ENCODE assay signal across 19 cellular contexts in genomic region chr22:44642096-44642644, GRCh38.
"Had no signal": no experiment of that assay in that cellular context is flagged by ENCODE, and none has a peak within 500 bp of the region (broad histone marks: within the 10 kb centered on the region; RNA-seq: fewer than 3 reads in every experiment).

No MANE protein-coding gene starts in this region.

- H3K4me1 ChIP-seq: upper lobe of left lung, uterus had no signal

- H3K9me3 ChIP-seq: thyroid gland, upper lobe of left lung, uterus had no signal

- H3K4me3 ChIP-seq: dorsolateral prefrontal cortex, heart right ventricle, stomach, suprapubic skin, thyroid gland, upper lobe of left lung, uterus had no signal

- DNase-seq: cortex of kidney; effector CD8-positive, alpha-beta T cell; heart right ventricle; hypothalamus; midbrain; nephron progenitor cell; right cardiac atrium; small intestine; stimulated activated CD4-positive, alpha-beta T cell treated with anti-CD3 and anti-CD28 coated beads, Interleukin-12 subunit alpha, Interleukin-12 subunit beta, amount 100 ng/mL, for 4 hours; stimulated activated naive CD4-positive, alpha-beta T cell; stomach; thyroid gland; upper lobe of left lung; uterus had no signal

- FAIRE-seq: frontal cortex, islet of Langerhans, small intestine had no signal

- H3K27me3 ChIP-seq: suprapubic skin, thyroid gland, upper lobe of left lung, uterus had no signal

- ATAC-seq: heart right ventricle, left lobe of liver, right cardiac atrium had no signal

- H3K36me3 ChIP-seq: heart right ventricle, stomach, suprapubic skin, thyroid gland, upper lobe of left lung, uterus had no signal

- H3K27ac ChIP-seq: dorsolateral prefrontal cortex, heart right ventricle, stomach, suprapubic skin, thyroid gland, upper lobe of left lung, uterus had no signal
